Comparison of ENCODE assay signal across 10 cellular contexts in the genomic region with DNA sequence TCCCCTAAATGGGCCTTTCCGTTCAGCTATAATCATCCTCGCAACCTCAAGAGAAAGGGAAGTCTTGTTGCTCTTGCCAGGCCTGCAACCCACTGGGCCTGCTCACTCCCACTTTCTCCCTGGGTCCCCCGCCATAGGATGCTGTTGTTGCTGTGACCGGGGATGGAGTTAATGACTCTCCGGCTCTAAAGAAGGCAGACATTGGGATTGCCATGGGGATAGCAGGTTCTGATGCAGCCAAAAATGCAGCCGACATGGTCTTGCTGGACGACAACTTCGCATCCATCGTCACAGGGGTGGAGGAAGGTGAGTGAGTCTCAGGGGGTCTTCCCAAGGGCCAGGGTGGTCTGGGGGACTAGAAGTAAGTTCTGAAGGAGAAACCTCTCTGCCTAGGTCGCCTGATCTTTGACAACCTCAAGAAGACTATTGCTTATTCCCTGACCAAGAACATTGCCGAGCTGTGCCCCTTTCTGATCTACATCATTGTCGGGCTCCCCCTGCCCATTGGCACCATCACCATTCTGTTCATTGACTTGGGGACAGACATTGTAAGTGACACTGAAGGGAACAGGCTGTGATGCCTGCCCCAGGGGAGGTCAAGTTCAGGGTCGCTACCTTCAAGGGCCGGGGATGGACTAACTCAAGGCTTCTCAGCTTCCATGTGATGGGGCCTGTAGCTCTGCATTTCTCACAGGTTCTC. TPM values are rescaled to one million over a fixed set of nuclear protein-coding genes. Genes with fewer than 3 reads are reported as not detected.
"Had no signal": no experiment of that assay in that cellular context is flagged by ENCODE, and none has a peak within 500 bp of the region (broad histone marks: within the 10 kb centered on the region; RNA-seq: fewer than 3 reads in every experiment).

No MANE protein-coding gene starts in this region.

- H3K4me1 ChIP-seq: HAP-1 had no signal

- H3K36me3 ChIP-seq: HAP-1 had no signal

- ATAC-seq: HCT116, K562 had no signal

- H3K9me3 ChIP-seq: HAP-1 had no signal

- H3K4me3 Mint-ChIP-seq: HFFc6 had no signal

- DNase-seq: GM23248, GOT3, H7, HFFc6, IMR-90 had no signal

- H3K9me3 Mint-ChIP-seq: HFFc6 had no signal

- H3K27ac ChIP-seq: GM23248 had no signal

- H2AFZ ChIP-seq: GM23248 had no signal

- H3K4me3 ChIP-seq: GM23248, HAP-1, K562 had no signal

- H3K27ac Mint-ChIP-seq: HFFc6 had no signal

- H3K9ac ChIP-seq: GM23248 had no signal

RNA-seq across cellular contexts. Expression of a gene that starts 26.8 kb away (rescaled TPM):
- total RNA-seq: GM23248, HFFc6, HT-29, IMR-90, K562 had no signal
- polyA plus RNA-seq: GM23248, IMR-90, K562 had no signal

RNA-seq across cellular contexts. Expression of a gene that starts 56.9 kb away (rescaled TPM):
- total RNA-seq: GM23248, H4, H7, HFFc6, HT-29 had no signal
- polyA plus RNA-seq: GM23248 had no signal
